In genomic region chr15:75333654-75334419, GRCh38 we compare ENCODE assay signal across 11 cellular contexts. TPM values are rescaled to one million over a fixed set of nuclear protein-coding genes. Genes with fewer than 3 reads are reported as not detected.
"Had no signal": no experiment of that assay in that cellular context is flagged by ENCODE, and none has a peak within 500 bp of the region (broad histone marks: within the 10 kb centered on the region; RNA-seq: fewer than 3 reads in every experiment).

No MANE protein-coding gene starts in this region.

RNA-seq across cellular contexts. Expression of gene GOLGA6D, which starts 51.2 kb away (rescaled TPM):
- total RNA-seq: esophagus muscularis mucosa, fibroblast of villous mesenchyme, gastrocnemius medialis, left lung, lower lobe of right lung, osteocyte, right atrium auricular region, thyroid gland had no signal
- polyA plus RNA-seq: heart right ventricle, neural cell, small intestine had no signal
